Comparison of ENCODE assay signal across 1 cellular context in genomic region chr9:128420651-128421473, GRCh38.
TF ChIP-seq lines count a peak whose summit lies in the region.

Gene CERCAM, plus strand, starts transcription at chr9:128420857. Its CDS starts 21 bp downstream, at chr9:128420878.

TF ChIP-seq in HepG2, 621 proteins besides CTCF, POLR2A, EP300 and RAD21 (continued from another document and continues in another):
- TF ChIP-seq ZNF646 (CRISPR knock-in tag; IDR thresholded peaks at IDR 0.05) (no peak), DNMT1 (CRISPR knock-in tag; IDR thresholded peaks at IDR 0.05) (0 out of 2 replicates have a peak, but pooled peaks have one; percentile 71), ZNF276 (CRISPR knock-in tag; IDR thresholded peaks at IDR 0.05; ENCODE audit: low read depth) (0 out of 2 replicates have a peak, but pooled peaks have one; percentile 45), MTF1 (CRISPR knock-in tag; IDR thresholded peaks at IDR 0.05) (no peak), ZNF430 (CRISPR knock-in tag; IDR thresholded peaks at IDR 0.05) (peak; percentile 65; the same call in 1 of the 2 replicates), ZSCAN20 (CRISPR knock-in tag; IDR thresholded peaks at IDR 0.05; ENCODE audit: borderline replicate concordance) (no peak), ARNT (IDR thresholded peaks at IDR 0.05) (no peak), RXRA (CRISPR knock-in tag; IDR thresholded peaks at IDR 0.05) (peak; percentile 13; the same call in 1 of the 2 replicates), ZNF558 (CRISPR knock-in tag; IDR thresholded peaks at IDR 0.05; ENCODE audit: borderline replicate concordance) (no peak), ZNF878 (CRISPR knock-in tag; IDR thresholded peaks at IDR 0.05) (no peak), ZSCAN5A (CRISPR knock-in tag; IDR thresholded peaks at IDR 0.05; ENCODE audit: borderline replicate concordance) (no peak), DBP (CRISPR knock-in tag; IDR thresholded peaks at IDR 0.05; ENCODE audit: not compliant biosample characterization) (peak; percentile 30), KAT2B (IDR thresholded peaks at IDR 0.05; ENCODE audit: borderline replicate concordance, low read depth, low read length) (no peak), E2F5 (CRISPR knock-in tag; conservative IDR thresholded peaks at IDR 0.05) (no peak), MYNN (CRISPR knock-in tag; IDR thresholded peaks at IDR 0.05; ENCODE audit: low read depth) (no peak), ZMYM4 (CRISPR knock-in tag; IDR thresholded peaks at IDR 0.05) (no peak), ZNF496 (CRISPR knock-in tag; IDR thresholded peaks at IDR 0.05; ENCODE audit: insufficient replicate concordance) (no peak), ZNF691 (CRISPR knock-in tag; IDR thresholded peaks at IDR 0.05; ENCODE audit: borderline replicate concordance, low read depth) (0 out of 2 replicates have a peak, but pooled peaks have one; percentile 31), ZC3H13 (CRISPR knock-in tag; IDR thresholded peaks at IDR 0.05) (no peak; the same call in 1 of the 2 replicates), HIVEP1 (CRISPR knock-in tag; IDR thresholded peaks at IDR 0.05) (0 out of 2 replicates have a peak, but pooled peaks have one; percentile 26), AFF4 (CRISPR knock-in tag; IDR thresholded peaks at IDR 0.05) (no peak), NFATC3 (CRISPR knock-in tag; IDR thresholded peaks at IDR 0.05) (no peak), ZFP90 (CRISPR knock-in tag; IDR thresholded peaks at IDR 0.05; ENCODE audit: borderline replicate concordance) (0 out of 2 replicates have a peak, but pooled peaks have one; percentile 11), ZNF484 (CRISPR knock-in tag; IDR thresholded peaks at IDR 0.05; ENCODE audit: borderline replicate concordance, low read depth) (no peak), ZBTB39 (CRISPR knock-in tag; IDR thresholded peaks at IDR 0.05) (peak; percentile 36; the same call in 1 of the 2 replicates), SAFB2 (CRISPR knock-in tag; IDR thresholded peaks at IDR 0.05; ENCODE audit: borderline replicate concordance, low read depth) (no peak), RBFOX2 (IDR thresholded peaks at IDR 0.05; ENCODE audit: low read depth, low read length) (peak; percentile 56), TOE1 (CRISPR knock-in tag; IDR thresholded peaks at IDR 0.05) (no peak), RARA (CRISPR knock-in tag; IDR thresholded peaks at IDR 0.05) (no peak), PAXIP1 (CRISPR knock-in tag; conservative IDR thresholded peaks at IDR 0.05) (0 out of 2 replicates have a peak, but pooled peaks have one; percentile 26)
